In genomic region chr12:123223241-123223668, GRCh38 we compare ENCODE assay signal across 10 cellular contexts. TPM values are rescaled to one million over a fixed set of nuclear protein-coding genes. Genes with fewer than 3 reads are reported as not detected.
DNase-seq lines count a peak whose midpoint lies in the region; ATAC-seq and TF ChIP-seq lines count a peak whose summit lies in the region.
"Had no signal": no experiment of that assay in that cellular context is flagged by ENCODE, and none has a peak within 500 bp of the region (broad histone marks: within the 10 kb centered on the region; RNA-seq: fewer than 3 reads in every experiment).

No MANE protein-coding gene starts in this region.

- peaks cover 14% of the 10 kb centered on the region for H3K4me1 Mint-ChIP-seq in T-helper 17 cell
- H3K4me1 Mint-ChIP-seq in activated naive CD8-positive, alpha-beta T cell treated with anti-CD3 and anti-CD28 coated beads for 36 hours, result peaks cover 28% of the 10 kb centered on the region
- no peaks in the 10 kb centered on the region for H3K4me1 Mint-ChIP-seq in chondrocyte (ENCODE audit: low read depth)

- H3K9me3 Mint-ChIP-seq in activated naive CD8-positive, alpha-beta T cell treated with anti-CD3 and anti-CD28 coated beads for 36 hours, result no peaks in the 10 kb centered on the region
- no peaks in the 10 kb centered on the region for H3K9me3 Mint-ChIP-seq in chondrocyte (ENCODE audit: low read depth)

- intact Hi-C loops in Right ventricle myocardium superior (cut with DNase I), result loop anchor here (10.0 kb wide), 1 partner anchor 58 kb away; no protein-coding TSS in a partner anchor

- peak overlapping the region; percentile 90 for H3K4me3 Mint-ChIP-seq in T-helper 17 cell
- H3K4me3 Mint-ChIP-seq in activated naive CD8-positive, alpha-beta T cell treated with anti-CD3 and anti-CD28 coated beads for 36 hours, result peak overlapping the region; percentile 50
- H3K4me3 Mint-ChIP-seq in chondrocyte (ENCODE audit: unreplicated experiment), result no peak overlapping the region

- TF ChIP-seq CTCF in chondrocyte (IDR thresholded peaks at IDR 0.05), result no peak

- peaks cover 2% of the 10 kb centered on the region for H3K36me3 Mint-ChIP-seq in T-helper 17 cell (ENCODE audit: low read depth)
- H3K36me3 Mint-ChIP-seq in activated naive CD8-positive, alpha-beta T cell treated with anti-CD3 and anti-CD28 coated beads for 36 hours, result peaks cover 39% of the 10 kb centered on the region
- H3K36me3 Mint-ChIP-seq in chondrocyte (ENCODE audit: low read depth), result peaks cover 8% of the 10 kb centered on the region

- H3K9me3 ChIP-seq in T-helper 17 cell (ENCODE audit: control insufficient read depth, low read length, poor library complexity, severe bottlenecking), result no peaks in the 10 kb centered on the region
- H3K9me3 ChIP-seq: right atrium auricular region had no signal

- H3K27me3 Mint-ChIP-seq in T-helper 17 cell (no peaks in the 10 kb centered on the region), chondrocyte (ENCODE audit: low read depth) (no peaks in the 10 kb centered on the region)
- H3K27me3 Mint-ChIP-seq in activated naive CD8-positive, alpha-beta T cell treated with anti-CD3 and anti-CD28 coated beads for 36 hours, result no peaks in the 10 kb centered on the region

- peak in 2 of 3 donors; percentile 19 to 31 for DNase-seq in T-helper 17 cell
- peak; percentile 64 for DNase-seq in activated naive CD8-positive, alpha-beta T cell treated with anti-CD3 and anti-CD28 coated beads for 36 hours
- DNase-seq in stimulated activated CD8-positive, alpha-beta memory T cell treated with anti-CD3 and anti-CD28 coated beads, Interleukin-15, amount 100 ng/mL, for 4 hours (ENCODE audit: low read depth in 2 of 2), result peak; percentile 13 to 34
- no peak for DNase-seq in NCI-H526 treated with DMSO at 0.1 percent for 48 hours (lab: John Stamatoyannopoulos, UW)
- no peak for DNase-seq in chondrocyte (ENCODE audit: low spot score)
- DNase-seq in Right ventricle myocardium superior, result no peak
- no peak for DNase-seq in NCI-H510A treated with DMSO at 0.1 percent for 48 hours (lab: John Stamatoyannopoulos, UW)
- DNase-seq: NCI-H510A had no signal

- H3K27ac Mint-ChIP-seq in T-helper 17 cell (peak overlapping the region; percentile 98), chondrocyte (ENCODE audit: unreplicated experiment) (no peak overlapping the region)
- peak overlapping the region; percentile 81 for H3K27ac Mint-ChIP-seq in activated naive CD8-positive, alpha-beta T cell treated with anti-CD3 and anti-CD28 coated beads for 36 hours

- ATAC-seq in GM21381 (IDR thresholded peaks at IDR 0.05; ENCODE audit: unreplicated experiment) (peak; percentile 81), T-helper 17 cell (peak; percentile 98), Right ventricle myocardium superior (ENCODE audit: poor library complexity) (no peak)

RNA-seq across cellular contexts. Expression of gene MPHOSPH9, which starts 9.7 kb away (rescaled TPM):
- total RNA-seq in T-helper 17 cell (10 to 100 TPM; 57.7 to 68.3 TPM), chondrocyte (24.9 to 35.5 TPM (median 27.2 TPM) in 3 replicates), Right ventricle myocardium superior (20.8 TPM)
- 10 to 100 TPM; 81.8 to 84.0 TPM for total RNA-seq in activated naive CD8-positive, alpha-beta T cell treated with anti-CD3 and anti-CD28 coated beads for 36 hours

RNA-seq across cellular contexts. Expression of gene MTRFR, which starts 10.0 kb away (rescaled TPM):
- total RNA-seq in T-helper 17 cell (10 to 100 TPM; 23.2 to 24.5 TPM), chondrocyte (11.5 to 14.4 TPM (median 12.2 TPM) in 3 replicates), Right ventricle myocardium superior (8.1 TPM)
- total RNA-seq in activated naive CD8-positive, alpha-beta T cell treated with anti-CD3 and anti-CD28 coated beads for 36 hours, result 10 to 100 TPM; 23.5 to 27.2 TPM

RNA-seq across cellular contexts. Expression of gene CDK2AP1, which starts 48.4 kb away (rescaled TPM):
- total RNA-seq in T-helper 17 cell, result 10 to 100 TPM in 1 of 2 donors, 1 to 10 TPM in 1; 6.3 to 21.4 TPM
- total RNA-seq in activated naive CD8-positive, alpha-beta T cell treated with anti-CD3 and anti-CD28 coated beads for 36 hours, result 100 to 1,000 TPM; 121 to 128 TPM
- total RNA-seq in chondrocyte, result 263 to 301 TPM (median 280 TPM) in 3 replicates
- total RNA-seq in Right ventricle myocardium superior, result 70.5 TPM

Comparison
In these comparisons a context has a peak if more than half of its experiments do, and no peak if none do; other contexts are left out.
1. DNase-seq: peak in T-helper 17 cell (2 of 3), activated naive CD8-positive, alpha-beta T cell treated with anti-CD3 and anti-CD28 coated beads for 36 hours (single experiment) and stimulated activated CD8-positive, alpha-beta memory T cell treated with anti-CD3 and anti-CD28 coated beads, Interleukin-15, amount 100 ng/mL, for 4 hours (2 of 2); none in NCI-H526 treated with DMSO at 0.1 percent for 48 hours (single experiment), chondrocyte (single experiment), Right ventricle myocardium superior (single experiment) and NCI-H510A treated with DMSO at 0.1 percent for 48 hours (single experiment).